ENCODE assay signal across 1 cellular context in the genomic region with DNA sequence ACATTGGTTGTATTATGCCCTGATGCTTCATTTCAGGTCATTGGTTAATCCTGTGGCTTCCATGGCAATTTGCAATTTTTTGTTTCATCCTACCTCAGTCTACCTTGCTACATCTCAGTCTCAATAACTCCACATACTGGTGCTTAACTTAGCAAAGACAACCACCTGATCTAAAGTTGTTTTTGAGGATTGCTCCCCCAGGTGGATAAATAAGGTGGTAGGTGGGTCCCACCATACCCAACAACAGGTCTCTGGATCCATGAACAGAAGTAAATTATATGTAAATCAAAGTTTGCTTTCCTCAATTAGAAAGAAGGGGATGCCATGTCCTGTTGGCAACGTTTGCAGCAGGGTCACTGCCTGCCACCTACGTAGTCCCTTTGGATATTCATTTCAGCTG.
TF ChIP-seq lines count a peak whose summit lies in the region.

No MANE protein-coding gene starts in this region.

TF ChIP-seq in GM23338, 12 proteins besides CTCF, POLR2A, EP300 and RAD21 (continued from another document):
- TF ChIP-seq, protein P1, sequence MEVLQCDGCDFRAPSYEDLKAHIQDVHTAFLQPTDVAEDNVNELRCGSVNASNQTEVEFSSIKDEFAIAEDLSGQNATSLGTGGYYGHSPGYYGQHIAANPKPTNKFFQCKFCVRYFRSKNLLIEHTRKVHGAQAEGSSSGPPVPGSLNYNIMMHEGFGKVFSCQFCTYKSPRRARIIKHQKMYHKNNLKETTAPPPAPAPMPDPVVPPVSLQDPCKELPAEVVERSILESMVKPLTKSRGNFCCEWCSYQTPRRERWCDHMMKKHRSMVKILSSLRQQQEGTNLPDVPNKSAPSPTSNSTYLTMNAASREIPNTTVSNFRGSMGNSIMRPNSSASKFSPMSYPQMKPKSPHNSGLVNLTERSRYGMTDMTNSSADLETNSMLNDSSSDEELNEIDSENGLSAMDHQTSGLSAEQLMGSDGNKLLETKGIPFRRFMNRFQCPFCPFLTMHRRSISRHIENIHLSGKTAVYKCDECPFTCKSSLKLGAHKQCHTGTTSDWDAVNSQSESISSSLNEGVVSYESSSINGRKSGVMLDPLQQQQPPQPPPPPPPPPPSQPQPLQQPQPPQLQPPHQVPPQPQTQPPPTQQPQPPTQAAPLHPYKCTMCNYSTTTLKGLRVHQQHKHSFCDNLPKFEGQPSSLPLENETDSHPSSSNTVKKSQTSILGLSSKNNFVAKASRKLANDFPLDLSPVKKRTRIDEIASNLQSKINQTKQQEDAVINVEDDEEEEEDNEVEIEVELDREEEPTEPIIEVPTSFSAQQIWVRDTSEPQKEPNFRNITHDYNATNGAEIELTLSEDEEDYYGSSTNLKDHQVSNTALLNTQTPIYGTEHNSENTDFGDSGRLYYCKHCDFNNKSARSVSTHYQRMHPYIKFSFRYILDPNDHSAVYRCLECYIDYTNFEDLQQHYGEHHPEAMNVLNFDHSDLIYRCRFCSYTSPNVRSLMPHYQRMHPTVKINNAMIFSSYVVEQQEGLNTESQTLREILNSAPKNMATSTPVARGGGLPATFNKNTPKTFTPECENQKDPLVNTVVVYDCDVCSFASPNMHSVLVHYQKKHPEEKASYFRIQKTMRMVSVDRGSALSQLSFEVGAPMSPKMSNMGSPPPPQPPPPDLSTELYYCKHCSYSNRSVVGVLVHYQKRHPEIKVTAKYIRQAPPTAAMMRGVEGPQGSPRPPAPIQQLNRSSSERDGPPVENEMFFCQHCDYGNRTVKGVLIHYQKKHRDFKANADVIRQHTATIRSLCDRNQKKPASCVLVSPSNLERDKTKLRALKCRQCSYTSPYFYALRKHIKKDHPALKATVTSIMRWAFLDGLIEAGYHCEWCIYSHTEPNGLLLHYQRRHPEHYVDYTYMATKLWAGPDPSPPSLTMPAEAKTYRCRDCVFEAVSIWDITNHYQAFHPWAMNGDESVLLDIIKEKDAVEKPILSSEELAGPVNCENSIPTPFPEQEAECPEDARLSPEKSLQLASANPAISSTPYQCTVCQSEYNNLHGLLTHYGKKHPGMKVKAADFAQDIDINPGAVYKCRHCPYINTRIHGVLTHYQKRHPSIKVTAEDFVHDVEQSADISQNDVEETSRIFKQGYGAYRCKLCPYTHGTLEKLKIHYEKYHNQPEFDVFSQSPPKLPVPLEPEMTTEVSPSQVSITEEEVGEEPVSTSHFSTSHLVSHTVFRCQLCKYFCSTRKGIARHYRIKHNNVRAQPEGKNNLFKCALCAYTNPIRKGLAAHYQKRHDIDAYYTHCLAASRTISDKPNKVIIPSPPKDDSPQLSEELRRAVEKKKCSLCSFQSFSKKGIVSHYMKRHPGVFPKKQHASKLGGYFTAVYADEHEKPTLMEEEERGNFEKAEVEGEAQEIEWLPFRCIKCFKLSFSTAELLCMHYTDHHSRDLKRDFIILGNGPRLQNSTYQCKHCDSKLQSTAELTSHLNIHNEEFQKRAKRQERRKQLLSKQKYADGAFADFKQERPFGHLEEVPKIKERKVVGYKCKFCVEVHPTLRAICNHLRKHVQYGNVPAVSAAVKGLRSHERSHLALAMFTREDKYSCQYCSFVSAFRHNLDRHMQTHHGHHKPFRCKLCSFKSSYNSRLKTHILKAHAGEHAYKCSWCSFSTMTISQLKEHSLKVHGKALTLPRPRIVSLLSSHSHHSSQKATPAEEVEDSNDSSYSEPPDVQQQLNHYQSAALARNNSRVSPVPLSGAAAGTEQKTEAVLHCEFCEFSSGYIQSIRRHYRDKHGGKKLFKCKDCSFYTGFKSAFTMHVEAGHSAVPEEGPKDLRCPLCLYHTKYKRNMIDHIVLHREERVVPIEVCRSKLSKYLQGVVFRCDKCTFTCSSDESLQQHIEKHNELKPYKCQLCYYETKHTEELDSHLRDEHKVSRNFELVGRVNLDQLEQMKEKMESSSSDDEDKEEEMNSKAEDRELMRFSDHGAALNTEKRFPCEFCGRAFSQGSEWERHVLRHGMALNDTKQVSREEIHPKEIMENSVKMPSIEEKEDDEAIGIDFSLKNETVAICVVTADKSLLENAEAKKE (CRISPR knock-in tag; IDR thresholded peaks at IDR 0.05) = no peak
- TF ChIP-seq JUNB (IDR thresholded peaks at IDR 0.05; ENCODE audit: unreplicated experiment) = no peak
